ENCODE assay signal across 19 cellular contexts in genomic region chr7:22189230-22189629, GRCh38.
A peak's percentile ranks its signal among the peaks of the same experiment; 100 is the strongest.
DNase-seq lines count a peak whose midpoint lies in the region; ATAC-seq and TF ChIP-seq lines count a peak whose summit lies in the region.
"Had no signal": no experiment of that assay in that cellular context is flagged by ENCODE, and none has a peak within 500 bp of the region (broad histone marks: within the 10 kb centered on the region; RNA-seq: fewer than 3 reads in every experiment).

No MANE protein-coding gene starts in this region.

- H3K4me3 ChIP-seq in body of pancreas: no peak overlapping the region
- no peak overlapping the region for H3K4me3 ChIP-seq in neural progenitor cell
- H3K4me3 ChIP-seq: HAP-1 had no signal

- H2AFZ ChIP-seq in neural progenitor cell (replicated peaks): no peak overlapping the region

- H3K4me1 Mint-ChIP-seq in glutamatergic neuron (ENCODE audit: low read depth, unreplicated experiment) (peaks cover 50% of the 10 kb centered on the region), neural progenitor cell (peaks cover 61% of the 10 kb centered on the region), natural killer cell (no peaks in the 10 kb centered on the region)
- H3K4me1 Mint-ChIP-seq: CD4-positive, CD25-positive, alpha-beta regulatory T cell had no signal

- intact Hi-C loops in body of pancreas (cut with DNase I): no loop called here
- intact Hi-C loops in natural killer cell (cut with micrococcal nuclease): no loop called here

- ATAC-seq in body of pancreas (no peak), natural killer cell (no peak)

- TF ChIP-seq POLR2A in body of pancreas (IDR thresholded peaks at IDR 0.05): no peak

- H3K27me3 ChIP-seq in body of pancreas (no peaks in the 10 kb centered on the region), neural progenitor cell (no peaks in the 10 kb centered on the region)

- peaks cover 31% of the 10 kb centered on the region for H3K27me3 Mint-ChIP-seq in glutamatergic neuron (ENCODE audit: unreplicated experiment)
- H3K27me3 Mint-ChIP-seq in neural progenitor cell (ENCODE audit: insufficient read depth, low read depth): peaks cover 3% of the 10 kb centered on the region
- peaks cover 6 to 7% of the 10 kb centered on the region in 2 donors for H3K27me3 Mint-ChIP-seq in natural killer cell (ENCODE audit: low read depth in 2 of 2)

- H3K4me1 ChIP-seq in body of pancreas: peaks cover 68% of the 10 kb centered on the region
- H3K4me1 ChIP-seq in neural progenitor cell: peaks cover 49% of the 10 kb centered on the region

- H3K27ac Mint-ChIP-seq in glutamatergic neuron (ENCODE audit: unreplicated experiment) (peak overlapping the region; percentile 75), neural progenitor cell (no peak overlapping the region), natural killer cell (no peak overlapping the region)
- H3K27ac Mint-ChIP-seq: CD4-positive, CD25-positive, alpha-beta regulatory T cell had no signal

- no peaks in the 10 kb centered on the region for H4K20me1 ChIP-seq in neural progenitor cell (ENCODE audit: low read depth)

- H3F3A ChIP-seq in neural progenitor cell (ENCODE audit: low read depth): peaks cover 47% of the 10 kb centered on the region

- WGBS in body of pancreas, 2 donors: 52 to 54% methylated on average over 3 of the region's 3 CpGs

- H3K36me3 Mint-ChIP-seq in glutamatergic neuron (ENCODE audit: unreplicated experiment) (peaks cover 5% of the 10 kb centered on the region), neural progenitor cell (no peaks in the 10 kb centered on the region), natural killer cell (no peaks in the 10 kb centered on the region)
- H3K36me3 Mint-ChIP-seq: CD4-positive, CD25-positive, alpha-beta regulatory T cell had no signal

- TF ChIP-seq CTCF in body of pancreas (IDR thresholded peaks at IDR 0.05) (no peak), glutamatergic neuron (IDR thresholded peaks at IDR 0.05; ENCODE audit: partially characterized antibody, unreplicated experiment) (no peak), neural progenitor cell (IDR thresholded peaks at IDR 0.05) (no peak), natural killer cell (IDR thresholded peaks at IDR 0.05) (no peak)

- DNase-seq in body of pancreas (no peak), glutamatergic neuron (no peak), neural progenitor cell (ENCODE audit: low spot score) (no peak), natural killer cell (no peak), activated gamma-delta T cell (lab: John Stamatoyannopoulos, UW) (no peak), DMS79 (lab: John Stamatoyannopoulos, UW) (no peak), NCI-H1105 (lab: John Stamatoyannopoulos, UW) (no peak)
- DNase-seq: CD4-positive, CD25-positive, alpha-beta regulatory T cell; IMR-90; NCI-H1105 treated with DMSO at 0.1 percent for 48 hours; NCI-H2029 treated with DMSO at 0.1 percent for 48 hours; NCI-H226; NCI-H510A treated with DMSO at 0.1 percent for 48 hours; NCI-H774; NK-92 treated with Interleukin-12 subunit alpha and Interleukin-12 subunit beta, amount 100 ng/mL, for 24 hours; SHP77 treated with DMSO at 0.1 percent for 48 hours had no signal

- H3K9me3 ChIP-seq in body of pancreas (no peaks in the 10 kb centered on the region), neural progenitor cell (ENCODE audit: low read depth) (no peaks in the 10 kb centered on the region)
- H3K9me3 ChIP-seq: HAP-1 had no signal

- H3K27ac ChIP-seq in body of pancreas (peak overlapping the region in 3 of 4 donors; percentile 57 to 70 (median 57)), neural progenitor cell (peak overlapping the region; percentile 85)
- H3K27ac ChIP-seq: KMS-11, RWPE1 had no signal

- H3K4me2 ChIP-seq in neural progenitor cell: peak overlapping the region; percentile 59
- H3K4me2 ChIP-seq: KMS-11 had no signal

- H3K4me3 Mint-ChIP-seq in glutamatergic neuron (ENCODE audit: unreplicated experiment) (peak overlapping the region; percentile 99), neural progenitor cell (no peak overlapping the region), natural killer cell (no peak overlapping the region)
- H3K4me3 Mint-ChIP-seq: CD4-positive, CD25-positive, alpha-beta regulatory T cell had no signal

- no peak overlapping the region for H3K9ac ChIP-seq in neural progenitor cell
- H3K9ac ChIP-seq: KMS-11 had no signal

- H3K36me3 ChIP-seq in body of pancreas (replicated peaks in 1 of 2; ENCODE audit: insufficient read depth in 1 of 2, low read depth in 2 of 2) (no peaks in the 10 kb centered on the region), neural progenitor cell (no peaks in the 10 kb centered on the region)
- H3K36me3 ChIP-seq: HAP-1 had no signal

- peaks cover 38% of the 10 kb centered on the region for H3K9me3 Mint-ChIP-seq in glutamatergic neuron (ENCODE audit: unreplicated experiment)
- H3K9me3 Mint-ChIP-seq in neural progenitor cell: no peaks in the 10 kb centered on the region
- no peaks in the 10 kb centered on the region for H3K9me3 Mint-ChIP-seq in natural killer cell

- no peaks in the 10 kb centered on the region for H3K79me2 ChIP-seq in neural progenitor cell (ENCODE audit: low read depth)
